Comparison of ENCODE assay signal across 27 cellular contexts in the genomic region with DNA sequence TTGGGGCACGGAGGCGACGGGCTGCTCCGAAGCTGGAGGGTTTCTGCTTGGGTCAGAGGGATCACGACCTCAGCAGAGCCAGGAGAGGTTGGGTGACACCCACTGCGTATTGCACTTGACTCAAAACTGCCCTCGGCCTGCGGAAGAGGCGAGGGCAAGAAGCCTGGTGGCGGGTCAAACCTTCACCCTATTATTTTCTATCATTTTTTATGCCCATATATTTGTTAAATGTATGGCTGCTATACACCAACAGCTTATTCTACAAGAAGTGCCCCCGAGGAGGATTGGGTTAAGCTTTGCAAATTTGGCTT. TPM values are rescaled to one million over a fixed set of nuclear protein-coding genes. Genes with fewer than 3 reads are reported as not detected.
DNase-seq lines count a peak whose midpoint lies in the region; ATAC-seq and TF ChIP-seq lines count a peak whose summit lies in the region.
"Had no signal": no experiment of that assay in that cellular context is flagged by ENCODE, and none has a peak within 500 bp of the region (broad histone marks: within the 10 kb centered on the region; RNA-seq: fewer than 3 reads in every experiment).

No MANE protein-coding gene starts in this region.

- no CpG with 5 or more reads among the region's 11 CpGs for WGBS in IMR-90 (ENCODE audit: extremely low coverage in 2 of 2, insufficient read length in 1 of 2), 2 experiments
- 2 to 29% methylated on average over 1 to 11 of the region's 11 CpGs for WGBS in endodermal cell (ENCODE audit: insufficient coverage in 1 of 2, insufficient read length in 1 of 2), 2 experiments

- no peak overlapping the region for H2BK20ac ChIP-seq in IMR-90 (ENCODE audit: low read depth, low read length)

- no peaks in the 10 kb centered on the region for H3K9me1 ChIP-seq in IMR-90 (ENCODE audit: insufficient read depth, low read length)

- no peak overlapping the region for H3K4ac ChIP-seq in IMR-90 (ENCODE audit: low read depth, low read length)

- dilution Hi-C loops in IMR-90 (cut with HindIII; ENCODE audit: low sequenced_read_pairs, unreplicated experiment) = no loop called here

- in situ Hi-C loops in IMR-90 (cut with MboI; ENCODE audit: low sequenced_read_pairs) = loop anchor here (10.0 kb wide), 1 partner anchor 456 kb away; no protein-coding TSS in a partner anchor

- H3K36me3 ChIP-seq in IMR-90 (ENCODE audit: control insufficient read depth, insufficient read depth, low read length) (no peaks in the 10 kb centered on the region), endodermal cell (ENCODE audit: control insufficient read depth, insufficient read depth, low read length) (no peaks in the 10 kb centered on the region)
- H3K36me3 ChIP-seq: esophagus muscularis mucosa, Peyer's patch, right lobe of liver had no signal

- no peak overlapping the region for H2BK120ac ChIP-seq in IMR-90 (ENCODE audit: low read depth, low read length)

- H2AK9ac ChIP-seq in IMR-90 (replicated peaks; ENCODE audit: low read depth, low read length, poor library complexity) = no peak overlapping the region

- H3K4me1 ChIP-seq in IMR-90 (ENCODE audit: control insufficient read depth, insufficient read depth, low read length) (no peaks in the 10 kb centered on the region), endodermal cell (ENCODE audit: control insufficient read depth, insufficient read depth, low read length) (peaks cover 16% of the 10 kb centered on the region)
- H3K4me1 ChIP-seq: parathyroid adenoma had no signal

- H3K9me3 Mint-ChIP-seq in endodermal cell = no peaks in the 10 kb centered on the region
- H3K9me3 Mint-ChIP-seq in nephron progenitor cell = no peaks in the 10 kb centered on the region
- H3K9me3 Mint-ChIP-seq: activated T-cell treated with anti-CD3 and anti-CD28 coated beads, Interleukin-2, amount 50 U/mL, for 72 hours; mesothelial cell of epicardium; stimulated activated memory B cell treated with anti-CD40 and anti-IgM and Interleukin-4, amounts not matched to agents 10 μg/mL and 1 μg/mL and 100 μg/mL, for 72 hours had no signal

- BruUV-seq in IMR-90 (replicated peaks; lab: Mats Ljungman, UMichigan) = no TSS peak

- no peak overlapping the region for H3K27ac Mint-ChIP-seq in endodermal cell
- H3K27ac Mint-ChIP-seq in nephron progenitor cell = no peak overlapping the region
- H3K27ac Mint-ChIP-seq: activated T-cell treated with anti-CD3 and anti-CD28 coated beads, Interleukin-2, amount 50 U/mL, for 72 hours; CD14-positive monocyte; mesothelial cell of epicardium; naive thymus-derived CD8-positive, alpha-beta T cell; stimulated activated memory B cell treated with anti-CD40 and anti-IgM and Interleukin-4, amounts not matched to agents 10 μg/mL and 1 μg/mL and 100 μg/mL, for 72 hours had no signal

- H3K4me1 Mint-ChIP-seq in endodermal cell (peaks cover 28% of the 10 kb centered on the region), nephron progenitor cell (peaks cover 69% of the 10 kb centered on the region)

- H3K23ac ChIP-seq in IMR-90 (ENCODE audit: low read depth, low read length) = no peak overlapping the region

- no peak for TF ChIP-seq RAD21 in IMR-90 (IDR thresholded peaks at IDR 0.05; ENCODE audit: low read length)

- H3K56ac ChIP-seq in IMR-90 (ENCODE audit: extremely low read depth, insufficient read depth, low read length) = no peak overlapping the region

- H3K4me3 ChIP-seq in IMR-90 (ENCODE audit: insufficient read depth, low read depth, low read length) (no peak overlapping the region), endodermal cell (ENCODE audit: low read length) (peak overlapping the region; percentile 62)
- H3K4me3 ChIP-seq: body of pancreas, Peyer's patch, right lobe of liver had no signal

- intact Hi-C loops in IMR-90 (cut with micrococcal nuclease) = no loop called here
- intact Hi-C loops in sciatic nerve (cut with DNase I) = no loop called here

- TF ChIP-seq CTCF in IMR-90 (conservative IDR thresholded peaks at IDR 0.05; ENCODE audit: low read depth, low read length) (no peak), endodermal cell (conservative IDR thresholded peaks at IDR 0.05) (no peak), nephron progenitor cell (IDR thresholded peaks at IDR 0.05) (no peak)

- H4K8ac ChIP-seq in IMR-90 (ENCODE audit: low read depth in 2 of 2, low read length in 2 of 2) = no peak overlapping the region

- no peak for TF ChIP-seq POLR2A in IMR-90 (IDR thresholded peaks at IDR 0.05; ENCODE audit: low read depth, low read length)

- H3K27me3 Mint-ChIP-seq in endodermal cell (ENCODE audit: insufficient read depth) = peaks cover 96% of the 10 kb centered on the region
- peaks cover 94% of the 10 kb centered on the region for H3K27me3 Mint-ChIP-seq in nephron progenitor cell (ENCODE audit: low read depth, poor library complexity)

- no peak overlapping the region for H3K27ac ChIP-seq in IMR-90 (ENCODE audit: insufficient read depth, low read length)
- no peak overlapping the region for H3K27ac ChIP-seq in endodermal cell (ENCODE audit: low read depth, low read length)
- H3K27ac ChIP-seq in temporal lobe (ENCODE audit: low read depth, low read length) = peak overlapping the region; percentile 11
- H3K27ac ChIP-seq: body of pancreas, esophagus muscularis mucosa, parathyroid adenoma, Peyer's patch, right lobe of liver had no signal

- H2BK15ac ChIP-seq in IMR-90 (ENCODE audit: low read depth, low read length) = no peak overlapping the region

- H3K4me3 Mint-ChIP-seq in endodermal cell = peak overlapping the region; percentile 48
- H3K4me3 Mint-ChIP-seq in nephron progenitor cell = peak overlapping the region; percentile 80
- H3K4me3 Mint-ChIP-seq: stimulated activated memory B cell treated with anti-CD40 and anti-IgM and Interleukin-4, amounts not matched to agents 10 μg/mL and 1 μg/mL and 100 μg/mL, for 72 hours had no signal

- ATAC-seq in IMR-90 (ENCODE audit: low read depth) = no peak
- ATAC-seq in sciatic nerve = no peak
- ATAC-seq: body of pancreas; naive thymus-derived CD8-positive, alpha-beta T cell; stimulated activated memory B cell treated with anti-CD40 and anti-IgM and Interleukin-4, amounts not matched to agents 10 μg/mL and 1 μg/mL and 100 μg/mL, for 72 hours had no signal

- no peak overlapping the region for H3K4me2 ChIP-seq in IMR-90 (ENCODE audit: low read depth, low read length)

- no peaks in the 10 kb centered on the region for H3K36me3 Mint-ChIP-seq in endodermal cell (ENCODE audit: low read depth)
- no peaks in the 10 kb centered on the region for H3K36me3 Mint-ChIP-seq in nephron progenitor cell (ENCODE audit: low read depth)
- H3K36me3 Mint-ChIP-seq: mesothelial cell of epicardium; stimulated activated memory B cell treated with anti-CD40 and anti-IgM and Interleukin-4, amounts not matched to agents 10 μg/mL and 1 μg/mL and 100 μg/mL, for 72 hours had no signal

- no peak overlapping the region for H4K91ac ChIP-seq in IMR-90 (ENCODE audit: insufficient read depth, low read depth, low read length)

- H3K27me3 ChIP-seq in IMR-90 (ENCODE audit: control insufficient read depth, insufficient read depth, low read length) (peaks cover 71% of the 10 kb centered on the region), endodermal cell (ENCODE audit: control insufficient read depth, insufficient read depth, low read length, poor library complexity, severe bottlenecking) (peaks cover 100% of the 10 kb centered on the region)

- H4K20me1 ChIP-seq in IMR-90 (ENCODE audit: insufficient read depth, low read length) = no peaks in the 10 kb centered on the region; the same call in 1 of the 2 replicates

- peak overlapping the region; percentile 34 for H2AFZ ChIP-seq in IMR-90 (replicated peaks; ENCODE audit: low read length, poor library complexity)
- H2AFZ ChIP-seq: parathyroid adenoma had no signal

- no peak overlapping the region for H4K5ac ChIP-seq in IMR-90 (ENCODE audit: low read depth, low read length)

- H2BK5ac ChIP-seq in IMR-90 (ENCODE audit: low read depth, low read length, poor library complexity, severe bottlenecking) = no peak overlapping the region

- H2AK5ac ChIP-seq in IMR-90 (ENCODE audit: low read depth, low read length) = no peak overlapping the region

- no peak overlapping the region for H3K14ac ChIP-seq in IMR-90 (replicated peaks; ENCODE audit: low read depth, low read length)

- no peak overlapping the region for H3K9ac ChIP-seq in IMR-90 (ENCODE audit: low read depth, low read length)
- H3K9ac ChIP-seq in endodermal cell (ENCODE audit: extremely low read depth, low read length, poor library complexity, severe bottlenecking) = no peak overlapping the region
- H3K9ac ChIP-seq: parathyroid adenoma had no signal

- POLR2A ChIA-PET in IMR-90 (lab: Charles Lee; ENCODE audit: unreplicated experiment) = no interaction called here

- H3K9me3 ChIP-seq in IMR-90 (ENCODE audit: control insufficient read depth, insufficient read depth, low read length) = 0 out of 2 replicates have a peak, but pooled peaks cover 2% of the 10 kb centered on the region
- no peaks in the 10 kb centered on the region for H3K9me3 ChIP-seq in endodermal cell (ENCODE audit: control insufficient read depth, low read length)
- H3K9me3 ChIP-seq: body of pancreas, esophagus muscularis mucosa, Peyer's patch, right lobe of liver had no signal

- no peak for DNase-seq in IMR-90
- DNase-seq in endodermal cell = no peak
- DNase-seq in nephron progenitor cell = no peak
- DNase-seq in NCI-H82 (lab: John Stamatoyannopoulos, UW) = no peak
- no peak for DNase-seq in cortex of kidney (lab: John Stamatoyannopoulos, UW)
- DNase-seq in cerebellar cortex (ENCODE audit: low spot score) = no peak
- no peak for DNase-seq in sciatic nerve (ENCODE audit: low spot score)
- DNase-seq: activated naive CD4-positive, alpha-beta T cell; activated T-cell treated with anti-CD3 and anti-CD28 coated beads, Interleukin-2, amount 50 U/mL, for 72 hours; body of pancreas; Calu3; foreskin melanocyte; hippocampal formation; naive thymus-derived CD8-positive, alpha-beta T cell; NCI-H1092; NCI-H1930; NCI-H526 treated with DMSO at 0.1 percent for 48 hours; Peyer's patch; right lobe of liver; SHP77 treated with DMSO at 0.1 percent for 48 hours; stimulated activated CD4-positive, alpha-beta T cell treated with anti-CD3 and anti-CD28 coated beads, Interleukin-4, amount 100 ng/mL, for 4 hours had no signal

- H3K18ac ChIP-seq in IMR-90 (ENCODE audit: low read depth, low read length) = no peak overlapping the region

- CTCF ChIA-PET in IMR-90 (lab: Yijun Ruan, JAX) = interaction anchor here (0.6 to 2.6 kb wide), 3 partner anchors 10 to 373 kb away, joined by 3 to 12 read pairs (median 9); no protein-coding TSS in a partner anchor

- H3K79me1 ChIP-seq in IMR-90 (ENCODE audit: low read depth in 1 of 2, low read length in 2 of 2) = no peaks in the 10 kb centered on the region

TF ChIP-seq in IMR-90, 13 proteins besides CTCF, POLR2A, EP300 and RAD21 (continues in another document):
- no peak for TF ChIP-seq MXI1 (IDR thresholded peaks at IDR 0.05; ENCODE audit: borderline replicate concordance, low read depth, low read length)
- TF ChIP-seq NFE2L2 (IDR thresholded peaks at IDR 0.05; ENCODE audit: low read depth, low read length) = no peak

RNA-seq across cellular contexts. Expression of a gene that starts 12.6 kb away (rescaled TPM):
- total RNA-seq in IMR-90 (2012; rRNA removed) (8.4 and 9.2 TPM in 2 replicates), endodermal cell (1 to 10 TPM; 2.4 to 3.0 TPM), temporal lobe (310 TPM), sciatic nerve (8.8 TPM)
- polyA plus RNA-seq in IMR-90 (2012; rRNA removed) = 6.2 and 7.4 TPM in 2 replicates
- polyA plus RNA-seq in IMR-90 (2012; cell fraction: cytosol; rRNA removed) = 3.4 and 3.9 TPM in 2 replicates
- polyA plus RNA-seq in IMR-90 (2012; cell fraction: nucleus; rRNA removed; ENCODE audit: low replicate concordance) = 20.7 and 32.9 TPM in 2 replicates
- 5.4 TPM for polyA plus RNA-seq in endodermal cell (2013, experiment 1 of 2)
- polyA plus RNA-seq in endodermal cell (2013, experiment 2 of 2) = 5.7 TPM

Comparison
In these comparisons a context has a peak if more than half of its experiments do, and no peak if none do; other contexts are left out.
1. RNA of a gene that starts 12.6 kb away (total RNA-seq): 310 TPM in temporal lobe (single experiment); 8.8 TPM in sciatic nerve (single experiment), 8.4 to 9.2 TPM in IMR-90 and 2.4 to 3.0 TPM in endodermal cell; every median in the first group is over 10 times any median in the second.